ENCODE assay signal across 22 cellular contexts in genomic region chr1:42964032-42964812, GRCh38. TPM values are rescaled to one million over a fixed set of nuclear protein-coding genes. Genes with fewer than 3 reads are reported as not detected.
A peak's percentile ranks its signal among the peaks of the same experiment; 100 is the strongest.
DNase-seq lines count a peak whose midpoint lies in the region; ATAC-seq and TF ChIP-seq lines count a peak whose summit lies in the region.
"Had no signal": no experiment of that assay in that cellular context is flagged by ENCODE, and none has a peak within 500 bp of the region (broad histone marks: within the 10 kb centered on the region; RNA-seq: fewer than 3 reads in every experiment).

No MANE protein-coding gene starts in this region.

- no peak overlapping the region for H3K4me3 Mint-ChIP-seq in type B pancreatic cell

- H3K36me3 ChIP-seq in iPS-20b (ENCODE audit: insufficient read depth, low read depth, low read length) = no peaks in the 10 kb centered on the region; the same call in 1 of the 2 replicates
- H3K36me3 ChIP-seq: ascending aorta, BLaER1 had no signal

- no peaks in the 10 kb centered on the region for H3K9me3 Mint-ChIP-seq in type B pancreatic cell
- H3K9me3 Mint-ChIP-seq: activated naive CD4-positive, alpha-beta T cell treated with anti-CD3 and anti-CD28 coated beads, Interleukin-2, amount 50 U/mL, for 72 hours had no signal

- DNase-seq in NCI-H748 treated with DMSO at 0.1 percent for 48 hours (lab: John Stamatoyannopoulos, UW) (peak; percentile 90), NCI-H748 (lab: John Stamatoyannopoulos, UW; ENCODE audit: unreplicated experiment) (no peak), SW480 (ENCODE audit: low spot score) (peak; percentile 50), type B pancreatic cell (ENCODE audit: extremely low spot score, unreplicated experiment) (no peak), NCI-H187 treated with DMSO at 0.1 percent for 48 hours (lab: John Stamatoyannopoulos, UW) (no peak)
- DNase-seq in stimulated activated CD4-positive, alpha-beta T cell treated with anti-CD3 and anti-CD28 coated beads, Interleukin-2, amount 100 ng/mL, for 48 hours = no peak
- DNase-seq: activated CD4-positive, alpha-beta T cell treated with anti-CD3 and anti-CD28 coated beads for 1 hour; Calu3; effector CD8-positive, alpha-beta T cell; NCI-H1092; NCI-H2081; psoas muscle; Right ventricle myocardium superior; small intestine; stimulated activated CD4-positive, alpha-beta T cell treated with anti-CD3 and anti-CD28 coated beads, Interleukin-4, amount 100 ng/mL, for 4 hours; SW 1271 had no signal

- H3K4me1 ChIP-seq in iPS-20b (ENCODE audit: insufficient read depth, low read length) = peaks cover 36% of the 10 kb centered on the region

- no peaks in the 10 kb centered on the region for H3K36me3 Mint-ChIP-seq in type B pancreatic cell
- H3K36me3 Mint-ChIP-seq: activated naive CD4-positive, alpha-beta T cell treated with anti-CD3 and anti-CD28 coated beads, Interleukin-2, amount 50 U/mL, for 72 hours had no signal

- no peaks in the 10 kb centered on the region for H3K27me3 ChIP-seq in iPS-20b (ENCODE audit: insufficient read depth, low read length)
- H3K27me3 ChIP-seq: ascending aorta, BLaER1 had no signal

- H3K27me3 Mint-ChIP-seq in type B pancreatic cell = no peaks in the 10 kb centered on the region

- H3K9me3 ChIP-seq in iPS-20b (ENCODE audit: insufficient read depth, low read depth, low read length) = no peaks in the 10 kb centered on the region
- H3K9me3 ChIP-seq: ascending aorta, BLaER1, psoas muscle had no signal

- H3K4me3 ChIP-seq in iPS-20b (ENCODE audit: low read length) = no peak overlapping the region
- H3K4me3 ChIP-seq: BLaER1, psoas muscle had no signal

- H3K4me1 Mint-ChIP-seq in type B pancreatic cell (ENCODE audit: unreplicated experiment) = peaks cover 45% of the 10 kb centered on the region

- no peak for ATAC-seq in GM21737 (IDR thresholded peaks at IDR 0.05; ENCODE audit: unreplicated experiment)
- ATAC-seq: activated naive CD4-positive, alpha-beta T cell treated with anti-CD3 and anti-CD28 coated beads, Interleukin-2, amount 50 U/mL, for 72 hours; left lobe of liver; psoas muscle had no signal

- TF ChIP-seq CTCF in type B pancreatic cell (conservative IDR thresholded peaks at IDR 0.05) = no peak

- H3K27ac ChIP-seq in iPS-20b (ENCODE audit: low read length) = no peak overlapping the region
- H3K27ac ChIP-seq: BLaER1, psoas muscle had no signal

- H3K9ac ChIP-seq in iPS-20b (ENCODE audit: low read depth, low read length) = peak overlapping the region; percentile 77; the same call in 1 of the 2 replicates
- H3K9ac ChIP-seq: BLaER1 had no signal

- peak overlapping the region; percentile 97 for H3K27ac Mint-ChIP-seq in type B pancreatic cell

RNA-seq across cellular contexts. Expression of gene SLC2A1, which starts 5.6 kb away (rescaled TPM):
- 192 and 706 TPM in 2 replicates for total RNA-seq in type B pancreatic cell (ENCODE audit: low replicate concordance)

Comparison
In these comparisons a context has a peak if more than half of its experiments do, and no peak if none do; other contexts are left out.
1. DNase-seq: peak in NCI-H748 treated with DMSO at 0.1 percent for 48 hours (single experiment) and SW480 (single experiment); none in NCI-H748 (single experiment), type B pancreatic cell (single experiment), NCI-H187 treated with DMSO at 0.1 percent for 48 hours (single experiment) and stimulated activated CD4-positive, alpha-beta T cell treated with anti-CD3 and anti-CD28 coated beads, Interleukin-2, amount 100 ng/mL, for 48 hours (0 of 2).